In genomic region chr3:50255251-50255615, GRCh38 we compare ENCODE assay signal across 15 cellular contexts. TPM values are rescaled to one million over a fixed set of nuclear protein-coding genes. Genes with fewer than 3 reads are reported as not detected.
DNase-seq lines count a peak whose midpoint lies in the region; ATAC-seq and TF ChIP-seq lines count a peak whose summit lies in the region.
"Had no signal": no experiment of that assay in that cellular context is flagged by ENCODE, and none has a peak within 500 bp of the region (broad histone marks: within the 10 kb centered on the region; RNA-seq: fewer than 3 reads in every experiment).

No MANE protein-coding gene starts in this region.

- intact Hi-C loops in heart left ventricle (cut with DNase I) (loop anchor here in 1 of 10 donors (10.0 kb wide), 1 partner anchor 70 kb away; the partner anchor contains the start of genes HYAL2 and TUSC2), Right ventricle myocardium inferior (cut with DNase I) (no loop called here), upper lobe of right lung (cut with DNase I) (no loop called here)

- H3K27me3 ChIP-seq in heart left ventricle = no peaks in the 10 kb centered on the region
- H3K27me3 ChIP-seq in neutrophil = no peaks in the 10 kb centered on the region
- no peaks in the 10 kb centered on the region for H3K27me3 ChIP-seq in upper lobe of right lung
- no peaks in the 10 kb centered on the region for H3K27me3 ChIP-seq in WERI-Rb-1 (ENCODE audit: insufficient read depth, low read depth, severe bottlenecking)
- H3K27me3 ChIP-seq: cardiac muscle cell had no signal

- H3K4me3 ChIP-seq in heart left ventricle (peak overlapping the region in 2 of 12 donors; percentile 7 to 11), neutrophil (ENCODE audit: low read depth in 1 of 2, low read length in 1 of 2) (peak overlapping the region; percentile 20 to 48), upper lobe of right lung (no peak overlapping the region), WERI-Rb-1 (ENCODE audit: low read depth, low read length) (no peak overlapping the region)
- H3K4me3 ChIP-seq: cardiac muscle cell had no signal

- no peak for DNase-seq in heart left ventricle
- DNase-seq in Right ventricle myocardium inferior (ENCODE audit: missing footprints) = no peak
- DNase-seq in upper lobe of right lung = no peak
- DNase-seq in activated effector memory CD4-positive, alpha-beta T cell treated with anti-CD3 and anti-CD28 coated beads, Interleukin-2, amount 50 U/mL, for 16 hours = no peak
- DNase-seq in WERI-Rb-1 = no peak
- DNase-seq: activated CD4-positive, CD25-positive, alpha-beta regulatory T cell; DMS153; NCI-H2029; stimulated activated CD4-positive, alpha-beta T cell treated with anti-CD3 and anti-CD28 coated beads, Interleukin-4, amount 100 ng/mL, for 24 hours had no signal

- no peak for TF ChIP-seq CTCF in heart left ventricle (IDR thresholded peaks at IDR 0.05)
- TF ChIP-seq CTCF in neutrophil (IDR thresholded peaks at IDR 0.05) = no peak
- TF ChIP-seq CTCF in upper lobe of right lung (IDR thresholded peaks at IDR 0.05) = no peak
- no peak for TF ChIP-seq CTCF in WERI-Rb-1 (IDR thresholded peaks at IDR 0.05; ENCODE audit: low read depth, low read length)

- peak overlapping the region; percentile 69 to 99 (median 92) for H3K27ac ChIP-seq in heart left ventricle
- H3K27ac ChIP-seq in cingulate gyrus (ENCODE audit: low read depth, low read length) = peak overlapping the region; percentile 77
- peak overlapping the region; percentile 100 for H3K27ac ChIP-seq in neutrophil
- peak overlapping the region; percentile 82 for H3K27ac ChIP-seq in upper lobe of right lung
- no peak overlapping the region for H3K27ac ChIP-seq in WERI-Rb-1
- H3K27ac ChIP-seq: cardiac muscle cell had no signal

- H3K36me3 ChIP-seq in heart left ventricle (peaks cover 0 to 94% (median 56%) of the 10 kb centered on the region in 9 donors), neutrophil (peaks cover 94% of the 10 kb centered on the region), upper lobe of right lung (peaks cover 78% of the 10 kb centered on the region), WERI-Rb-1 (peaks cover 43% of the 10 kb centered on the region)

- TF ChIP-seq POLR2A in heart left ventricle (IDR thresholded peaks at IDR 0.05) = no peak

- 63 to 85% (median 75%) methylated on average over 8 to 9 of the region's 9 CpGs for WGBS in heart left ventricle, 4 donors

- ATAC-seq in heart left ventricle (no peak), Right ventricle myocardium inferior (no peak), upper lobe of right lung (no peak), HG02852 (IDR thresholded peaks at IDR 0.05; ENCODE audit: unreplicated experiment) (no peak)

- peaks cover 0 to 6% (median 0%) of the 10 kb centered on the region in 12 donors for H3K9me3 ChIP-seq in heart left ventricle
- peaks cover 10% of the 10 kb centered on the region for H3K9me3 ChIP-seq in neutrophil
- H3K9me3 ChIP-seq in upper lobe of right lung = no peaks in the 10 kb centered on the region
- H3K9me3 ChIP-seq in WERI-Rb-1 (ENCODE audit: severe bottlenecking) = no peaks in the 10 kb centered on the region

- peaks cover 0 to 87% (median 62%) of the 10 kb centered on the region in 12 donors for H3K4me1 ChIP-seq in heart left ventricle
- peaks cover 58 to 62% of the 10 kb centered on the region in 2 experiments for H3K4me1 ChIP-seq in neutrophil (ENCODE audit: control insufficient read depth in 1 of 2, insufficient read depth in 1 of 2, low read depth in 1 of 2, low read length in 1 of 2)
- peaks cover 44% of the 10 kb centered on the region for H3K4me1 ChIP-seq in upper lobe of right lung

RNA-seq across cellular contexts. Expression of gene SEMA3B, which starts 13.7 kb away (rescaled TPM):
- 10 to 100 TPM; 12.9 to 60.1 (median 17.8) TPM for total RNA-seq in heart left ventricle
- 10 to 100 TPM; 21.1 to 37.5 TPM for polyA plus RNA-seq in heart left ventricle
- 19.8 TPM for total RNA-seq in Right ventricle myocardium inferior
- 120 TPM for total RNA-seq in upper lobe of right lung

RNA-seq across cellular contexts. Expression of gene GNAI2, which starts 19.2 kb away (rescaled TPM):
- total RNA-seq in heart left ventricle (100 to 1,000 TPM; 106 to 365 (median 140) TPM), Right ventricle myocardium inferior (153 TPM), upper lobe of right lung (321 TPM)
- 100 to 1,000 TPM in 1 of 2 donors, 10 to 100 TPM in 1; 93.2 to 180 TPM for polyA plus RNA-seq in heart left ventricle

RNA-seq across cellular contexts. Expression of gene LSMEM2, which starts 23.7 kb away (rescaled TPM):
- 10 to 100 TPM in 8 of 9 donors, 1 to 10 TPM in 1; 8.8 to 68.3 (median 31.5) TPM for total RNA-seq in heart left ventricle
- polyA plus RNA-seq in heart left ventricle = 10 to 100 TPM in 1 of 2 donors, 1 to 10 TPM in 1; 1.3 to 29.7 TPM
- total RNA-seq in Right ventricle myocardium inferior = 29.8 TPM
- total RNA-seq in upper lobe of right lung = not detected
- total RNA-seq: A673, omental fat pad had no signal

RNA-seq across cellular contexts. Expression of gene IFRD2, which starts 37.0 kb away (rescaled TPM):
- 10 to 100 TPM; 47.5 to 94.9 (median 61.4) TPM for total RNA-seq in heart left ventricle
- 100 to 1,000 TPM in 1 of 2 donors, 10 to 100 TPM in 1; 80.5 to 106 TPM for polyA plus RNA-seq in heart left ventricle
- 69.4 TPM for total RNA-seq in Right ventricle myocardium inferior
- total RNA-seq in upper lobe of right lung = 77.0 TPM

RNA-seq across cellular contexts. Expression of gene HYAL3, which starts 44.0 kb away (rescaled TPM):
- total RNA-seq in heart left ventricle (1 to 10 TPM; 1.0 to 3.2 (median 1.6) TPM), Right ventricle myocardium inferior (1.4 TPM), upper lobe of right lung (2.8 TPM)
- polyA plus RNA-seq in heart left ventricle = 1 to 10 TPM; 2.1 to 3.1 TPM

Comparison
In these comparisons a context has a peak if more than half of its experiments do, and no peak if none do; other contexts are left out.
1. H3K4me3 ChIP-seq: peak in neutrophil (2 of 2); none in upper lobe of right lung (single experiment) and WERI-Rb-1 (single experiment).